ENCODE assay signal across 30 cellular contexts in the genomic region with DNA sequence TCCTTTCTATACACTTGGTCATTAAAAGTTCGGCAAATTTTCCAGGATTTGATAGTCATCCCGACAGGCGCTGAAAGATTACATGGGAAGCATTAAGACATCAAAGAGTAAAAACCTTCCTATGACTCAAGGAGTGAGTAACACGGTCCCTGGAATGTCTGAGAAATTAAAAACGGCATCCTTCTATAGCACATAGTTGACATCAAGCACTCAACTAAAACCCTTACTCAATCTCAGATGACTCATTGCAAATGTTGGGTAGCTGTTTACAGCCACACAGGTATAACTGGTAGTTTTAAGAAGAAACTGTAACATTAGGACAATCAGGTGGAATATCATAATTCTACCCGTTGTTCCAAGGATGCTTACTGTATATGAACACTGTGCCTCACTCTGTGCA. TPM values are rescaled to one million over a fixed set of nuclear protein-coding genes. Genes with fewer than 3 reads are reported as not detected.
DNase-seq lines count a peak whose midpoint lies in the region; ATAC-seq, FAIRE-seq and TF ChIP-seq lines count a peak whose summit lies in the region.
"Had no signal": no experiment of that assay in that cellular context is flagged by ENCODE, and none has a peak within 500 bp of the region (broad histone marks: within the 10 kb centered on the region; RNA-seq: fewer than 3 reads in every experiment).

No MANE protein-coding gene starts in this region.

- H2BK12ac ChIP-seq in trophoblast cell (ENCODE audit: low read length) = no peak overlapping the region

- no peak overlapping the region for H2BK120ac ChIP-seq in trophoblast cell (ENCODE audit: insufficient read depth, low read length, poor library complexity)

- no peak overlapping the region for H4K12ac ChIP-seq in trophoblast cell (ENCODE audit: low read depth, low read length)

- FAIRE-seq in A549 (lab: Jason Lieb, UNC) = peak; percentile 91
- FAIRE-seq: A204.1, D721Med, G401.6, HepG2 had no signal

- TF ChIP-seq POLR2A in A549 (IDR thresholded peaks at IDR 0.05; ENCODE audit: low read length) = no peak

- WGBS in A549 (ENCODE audit: missing lambda C conversion rate) = 2% methylated on average over 6 of the region's 6 CpGs
- WGBS in trophoblast cell (ENCODE audit: extremely low coverage, insufficient coverage, insufficient read length) = no CpG with 5 or more reads among the region's 6 CpGs

- H3K27ac Mint-ChIP-seq in activated T-cell treated with anti-CD3 and anti-CD28 coated beads, Interleukin-2, amount 50 U/mL, for 24 hours = no peak overlapping the region
- H3K27ac Mint-ChIP-seq: CD4-positive, alpha-beta T cell; GM23338 had no signal

- no peak overlapping the region for H3K23ac ChIP-seq in trophoblast cell (ENCODE audit: low read length)

- CTCF ChIA-PET in A549 (lab: Yijun Ruan, JAX) = interaction anchor here (1.3 to 2.7 kb wide), 3 partner anchors 11 to 76 kb away, joined by 3 to 12 read pairs (median 3); no protein-coding TSS in a partner anchor
- CTCF ChIA-PET in RWPE1 (lab: Yijun Ruan, JAX) = no interaction called here

- no peak overlapping the region for H2AK5ac ChIP-seq in trophoblast cell (ENCODE audit: low read length)

- H3K9me3 Mint-ChIP-seq in activated T-cell treated with anti-CD3 and anti-CD28 coated beads, Interleukin-2, amount 50 U/mL, for 24 hours = no peaks in the 10 kb centered on the region
- H3K9me3 Mint-ChIP-seq: GM23338 had no signal

- no peaks in the 10 kb centered on the region for H3K79me2 ChIP-seq in trophoblast cell (ENCODE audit: control insufficient read depth, insufficient read depth, low read length, poor library complexity)

- H3K9ac ChIP-seq in trophoblast cell (ENCODE audit: low read length) = no peak overlapping the region
- H3K9ac ChIP-seq: BLaER1 treated with 17β-estradiol and CSF1 and Interleukin-3, amounts not matched to agents 10 nM and 100 nM had no signal

- H4K8ac ChIP-seq in trophoblast cell (ENCODE audit: low read depth, low read length) = no peak overlapping the region

- H2AFZ ChIP-seq in trophoblast cell (ENCODE audit: insufficient read depth, low read length, poor library complexity) = no peak overlapping the region
- H2AFZ ChIP-seq: GM23338 had no signal

- TF ChIP-seq CTCF in A549 (IDR thresholded peaks at IDR 0.05) (no peak), RWPE1 (conservative IDR thresholded peaks at IDR 0.05; ENCODE audit: low read depth) (no peak)

- no peaks in the 10 kb centered on the region for H3K36me3 Mint-ChIP-seq in activated T-cell treated with anti-CD3 and anti-CD28 coated beads, Interleukin-2, amount 50 U/mL, for 24 hours (ENCODE audit: low read depth)

- no peak for DNase-seq in A549 (ENCODE audit: low read depth in 1 of 2, low spot score in 1 of 2)
- DNase-seq in HT1080 (ENCODE audit: low read depth) = peak; percentile 59
- DNase-seq in RWPE1 (ENCODE audit: low spot score) = peak; percentile 12
- peak; percentile 75 to 95 for DNase-seq in trophoblast cell
- no peak for DNase-seq in activated T-cell treated with anti-CD3 and anti-CD28 coated beads, Interleukin-2, amount 50 U/mL, for 24 hours
- DNase-seq: AML-193; CD4-positive, alpha-beta T cell; Karpas-422; MV-4-11; NCI-H1105; NCI-H1436 treated with DMSO at 0.1 percent for 48 hours; NCI-H187 treated with DMSO at 0.1 percent for 48 hours; NCI-H446; NCI-H526; NCI-H82; NK-92 treated with Interleukin-12 subunit alpha and Interleukin-12 subunit beta, amount 100 ng/mL, for 24 hours; T-helper 1 cell had no signal

- H3K79me1 ChIP-seq in trophoblast cell (ENCODE audit: low read length) = no peaks in the 10 kb centered on the region

- H3K9me3 ChIP-seq in A549 (peaks cover 16% of the 10 kb centered on the region; the same call in 2 of the 3 replicates), trophoblast cell (ENCODE audit: insufficient read depth, low read depth, low read length) (peaks cover 3% of the 10 kb centered on the region)
- H3K9me3 ChIP-seq: HAP-1, SJSA1 had no signal

- ATAC-seq in A549 (no peak; a peak in 1 of 6 replicates), HG03135 (IDR thresholded peaks at IDR 0.05; ENCODE audit: unreplicated experiment) (no peak), GM18867 (IDR thresholded peaks at IDR 0.05; ENCODE audit: unreplicated experiment) (no peak)
- ATAC-seq: GM23338, HepG2, Right ventricle myocardium inferior had no signal

- no peak overlapping the region for H3K27ac ChIP-seq in A549
- no peak overlapping the region for H3K27ac ChIP-seq in RWPE1
- H3K27ac ChIP-seq in trophoblast cell (ENCODE audit: low read depth, low read length) = no peak overlapping the region
- H3K27ac ChIP-seq: BLaER1 treated with 17β-estradiol and CSF1 and Interleukin-3, amounts not matched to agents 10 nM and 100 nM; HL-60; SJSA1 had no signal

- no peaks in the 10 kb centered on the region for H3K27me3 ChIP-seq in trophoblast cell (ENCODE audit: insufficient read depth, low read length)
- H3K27me3 ChIP-seq: BLaER1 treated with 17β-estradiol and CSF1 and Interleukin-3, amounts not matched to agents 10 nM and 100 nM; SJSA1 had no signal

- no peak overlapping the region for H3K4me2 ChIP-seq in A549
- H3K4me2 ChIP-seq in trophoblast cell (ENCODE audit: low read length) = no peak overlapping the region
- H3K4me2 ChIP-seq: BLaER1 treated with 17β-estradiol and CSF1 and Interleukin-3, amounts not matched to agents 10 nM and 100 nM; GM23338 had no signal

- no peak overlapping the region for H2BK5ac ChIP-seq in trophoblast cell (ENCODE audit: low read depth, low read length, poor library complexity)

- H3K14ac ChIP-seq in trophoblast cell (ENCODE audit: low read length) = no peak overlapping the region

- no peak overlapping the region for H3K18ac ChIP-seq in trophoblast cell (ENCODE audit: low read length)

- TF ChIP-seq RAD21 in A549 (conservative IDR thresholded peaks at IDR 0.05 in 1 of 2, IDR thresholded peaks at IDR 0.05 in 1 of 2) = no peak

- no peaks in the 10 kb centered on the region for H3K4me1 ChIP-seq in A549
- H3K4me1 ChIP-seq in trophoblast cell (ENCODE audit: control insufficient read depth in 1 of 2, insufficient read depth in 2 of 2, low read length in 2 of 2) = no peaks in the 10 kb centered on the region
- H3K4me1 ChIP-seq: BLaER1 treated with 17β-estradiol and CSF1 and Interleukin-3, amounts not matched to agents 10 nM and 100 nM; HAP-1; SJSA1 had no signal

- TF ChIP-seq EP300 in A549 (IDR thresholded peaks at IDR 0.05) = no peak

- POLR2A ChIA-PET in A549 (lab: Yijun Ruan, JAX) = interaction anchor here (0.6 kb wide), 1 partner anchor 825 kb away, joined by 4 read pairs; no protein-coding TSS in a partner anchor
- POLR2A ChIA-PET in RWPE1 (lab: Yijun Ruan, JAX; ENCODE audit: low non-redundant PET) = no interaction called here

- no peak overlapping the region for H4K91ac ChIP-seq in trophoblast cell (ENCODE audit: low read depth, low read length)

- peaks cover 80% of the 10 kb centered on the region for H3K27me3 Mint-ChIP-seq in activated T-cell treated with anti-CD3 and anti-CD28 coated beads, Interleukin-2, amount 50 U/mL, for 24 hours

- H3K4me1 Mint-ChIP-seq in activated T-cell treated with anti-CD3 and anti-CD28 coated beads, Interleukin-2, amount 50 U/mL, for 24 hours (ENCODE audit: low read depth) = no peaks in the 10 kb centered on the region
- H3K4me1 Mint-ChIP-seq: GM23338 had no signal

- H3K4me3 ChIP-seq in A549 (no peak overlapping the region), trophoblast cell (ENCODE audit: low read depth, low read length) (no peak overlapping the region)
- H3K4me3 ChIP-seq: BLaER1 treated with 17β-estradiol and CSF1 and Interleukin-3, amounts not matched to agents 10 nM and 100 nM; GM23338; HAP-1; SJSA1 had no signal

- H3K36me3 ChIP-seq in trophoblast cell (ENCODE audit: control insufficient read depth in 1 of 2, insufficient read depth in 2 of 2, low read length in 2 of 2) = no peaks in the 10 kb centered on the region
- H3K36me3 ChIP-seq: BLaER1 treated with 17β-estradiol and CSF1 and Interleukin-3, amounts not matched to agents 10 nM and 100 nM; HAP-1; SJSA1 had no signal

- H3K4ac ChIP-seq in trophoblast cell (ENCODE audit: low read depth, low read length) = no peak overlapping the region

- H3K4me3 Mint-ChIP-seq in activated T-cell treated with anti-CD3 and anti-CD28 coated beads, Interleukin-2, amount 50 U/mL, for 24 hours = no peak overlapping the region
- H3K4me3 Mint-ChIP-seq: CD4-positive, alpha-beta T cell; GM23338 had no signal

TF ChIP-seq in A549, 52 proteins besides CTCF, POLR2A, EP300 and RAD21:
- TF ChIP-seq NFE2L2 (conservative IDR thresholded peaks at IDR 0.05; ENCODE audit: low read length) (no peak), FOSL2 (IDR thresholded peaks at IDR 0.05) (no peak), FOSL2 (CRISPR knock-in tag; IDR thresholded peaks at IDR 0.05) (peak; percentile 48)

RNA-seq across cellular contexts. Expression of a gene that starts 6.4 kb away (rescaled TPM):
- polyA plus RNA-seq in A549 (2011; rRNA removed) = not detected in 2 replicates
- polyA plus RNA-seq in A549 (2012; cell fraction: cytosol; rRNA removed) = not detected in 2 replicates
- polyA plus RNA-seq in A549 (2012; cell fraction: nucleus; rRNA removed) = not detected in 2 replicates
- polyA plus RNA-seq in A549 (2017; fragmentation: RNase III; extraction: RNeasy Plus Mini Kit Qiagen cat#74134 plus additional on column Dnase treatment) = not detected in 3 replicates
- polyA minus RNA-seq in A549 (2011; rRNA and poly(A)+ RNA removed) = not detected in 2 replicates
- not detected in 2 replicates for total RNA-seq in HT1080 (2014; rRNA removed; shearing (Covaris generic))
- polyA plus RNA-seq in HT1080 (2015; cell fraction: cytosol; rRNA removed) = not detected in 2 replicates
- polyA plus RNA-seq in HT1080 (2015; cell fraction: nucleus; rRNA removed) = not detected in 2 replicates
- 10.9 and 11.7 TPM in 2 replicates for polyA plus RNA-seq in trophoblast cell (2013)
- total RNA-seq: CD4-positive, alpha-beta T cell; GM23338; HepG2; HT-29; Right ventricle myocardium inferior; SJSA1 had no signal
- polyA plus RNA-seq: GM23338, HepG2 had no signal

RNA-seq across cellular contexts. Expression of a gene that starts 56.0 kb away (rescaled TPM):
- 23.2 and 26.1 TPM in 2 replicates for polyA plus RNA-seq in A549 (2011; rRNA removed)
- polyA plus RNA-seq in A549 (2012; cell fraction: cytosol; rRNA removed) = 23.9 and 34.5 TPM in 2 replicates
- 20.3 and 22.4 TPM in 2 replicates for polyA plus RNA-seq in A549 (2012; cell fraction: nucleus; rRNA removed)
- polyA plus RNA-seq in A549 (2017; fragmentation: RNase III; extraction: RNeasy Plus Mini Kit Qiagen cat#74134 plus additional on column Dnase treatment) = 49.2 to 53.0 TPM (median 52.9 TPM) in 3 replicates
- polyA minus RNA-seq in A549 (2011; rRNA and poly(A)+ RNA removed) = 5.7 TPM in 2 replicates
- total RNA-seq in HT1080 (2014; rRNA removed; shearing (Covaris generic)) = 19.4 and 21.8 TPM in 2 replicates
- 13.0 and 13.8 TPM in 2 replicates for polyA plus RNA-seq in HT1080 (2015; cell fraction: cytosol; rRNA removed)
- 10.1 and 11.3 TPM in 2 replicates for polyA plus RNA-seq in HT1080 (2015; cell fraction: nucleus; rRNA removed)
- 12.8 and 13.5 TPM in 2 replicates for polyA plus RNA-seq in trophoblast cell (2013)

RNA-seq across cellular contexts. Expression of a gene that starts 59.8 kb away (rescaled TPM):
- not detected in 2 replicates for polyA plus RNA-seq in A549 (2011; rRNA removed)
- not detected in 2 replicates for polyA plus RNA-seq in A549 (2012; cell fraction: cytosol; rRNA removed)
- not detected in 2 replicates for polyA plus RNA-seq in A549 (2012; cell fraction: nucleus; rRNA removed)
- not detected in 3 replicates for polyA plus RNA-seq in A549 (2017; fragmentation: RNase III; extraction: RNeasy Plus Mini Kit Qiagen cat#74134 plus additional on column Dnase treatment)
- not detected in 2 replicates for polyA minus RNA-seq in A549 (2011; rRNA and poly(A)+ RNA removed)
- not detected in 2 replicates for total RNA-seq in HT1080 (2014; rRNA removed; shearing (Covaris generic))
- not detected in 2 replicates for polyA plus RNA-seq in HT1080 (2015; cell fraction: cytosol; rRNA removed)
- not detected in 2 replicates for polyA plus RNA-seq in HT1080 (2015; cell fraction: nucleus; rRNA removed)
- polyA plus RNA-seq in trophoblast cell (2013) = 255 and 289 TPM in 2 replicates
- total RNA-seq: CD4-positive, alpha-beta T cell; GM23338; HepG2; HT-29; Right ventricle myocardium inferior; SJSA1 had no signal
- polyA plus RNA-seq: GM23338, HepG2 had no signal

Comparison
In these comparisons a context has a peak if more than half of its experiments do, and no peak if none do; other contexts are left out.
1. DNase-seq: peak in HT1080 (single experiment), RWPE1 (single experiment) and trophoblast cell (2 of 2); none in A549 (0 of 2) and activated T-cell treated with anti-CD3 and anti-CD28 coated beads, Interleukin-2, amount 50 U/mL, for 24 hours (single experiment).